1 cellular context compared by ENCODE assay signal in genomic region chr22:20186183-20186870, GRCh38.
TF ChIP-seq lines count a peak whose summit lies in the region.

No MANE protein-coding gene starts in this region.

TF ChIP-seq in GM12878, 131 proteins besides CTCF, POLR2A, EP300 and RAD21 (continued from another document):
- no peak for TF ChIP-seq ZBTB40 (IDR thresholded peaks at IDR 0.05; ENCODE audit: borderline replicate concordance)
- no peak for TF ChIP-seq FOXM1 (IDR thresholded peaks at IDR 0.05; ENCODE audit: low read depth, low read length)
